Comparison of ENCODE assay signal across 9 cellular contexts in the genomic region with DNA sequence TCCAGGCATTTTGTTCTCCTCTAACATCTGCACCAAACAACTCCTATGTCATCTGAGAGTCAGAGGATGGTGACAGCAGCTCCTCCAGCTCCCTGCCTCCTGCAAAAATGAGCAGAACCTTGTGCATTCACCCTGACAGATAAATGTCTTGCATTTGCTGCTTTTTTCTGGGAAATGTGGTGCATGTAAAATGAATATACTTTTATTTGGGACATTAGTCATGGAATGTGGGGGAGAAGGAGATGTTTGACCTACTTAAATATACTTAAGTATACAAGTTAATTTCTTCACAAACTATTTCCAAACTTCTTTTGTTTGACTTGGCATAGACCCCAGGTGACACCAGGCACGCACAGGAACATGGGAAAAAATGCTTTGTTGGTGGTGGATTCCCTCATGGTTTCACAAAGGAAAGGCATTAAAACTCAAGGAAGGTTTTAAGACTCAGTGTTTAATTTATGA.
A peak's percentile ranks its signal among the peaks of the same experiment; 100 is the strongest.
DNase-seq lines count a peak whose midpoint lies in the region; ATAC-seq, FAIRE-seq and TF ChIP-seq lines count a peak whose summit lies in the region.
"Had no signal": no experiment of that assay in that cellular context is flagged by ENCODE, and none has a peak within 500 bp of the region (broad histone marks: within the 10 kb centered on the region; RNA-seq: fewer than 3 reads in every experiment).

No MANE protein-coding gene starts in this region.

- H3K27ac ChIP-seq in pancreas = no peak overlapping the region

- H3K4me3 ChIP-seq in fibroblast of villous mesenchyme (ENCODE audit: low read depth, low read length) (no peak overlapping the region), pancreas (no peak overlapping the region)

- no peaks in the 10 kb centered on the region for H3K9me3 ChIP-seq in pancreas

- no peak for TF ChIP-seq CTCF in fibroblast of villous mesenchyme (IDR thresholded peaks at IDR 0.05; ENCODE audit: insufficient read depth, low read depth, low read length)
- no peak for TF ChIP-seq CTCF in pancreas (IDR thresholded peaks at IDR 0.05)

- no peaks in the 10 kb centered on the region for H3K36me3 ChIP-seq in pancreas

- WGBS in pancreas, 2 donors = 3 to 5% methylated on average over 1 of the region's 1 CpG

- intact Hi-C loops in pancreas (cut with DNase I) = no loop called here

- peaks cover 0 to 8% (median 4%) of the 10 kb centered on the region in 3 donors for H3K4me1 ChIP-seq in pancreas

- ATAC-seq in pancreas = peak; percentile 72 to 86 (median 81)
- no peak for ATAC-seq in HG03135 (IDR thresholded peaks at IDR 0.05; ENCODE audit: unreplicated experiment)

- no peaks in the 10 kb centered on the region for H3K27me3 ChIP-seq in pancreas

- DNase-seq in ELR (ENCODE audit: low read depth) (peak; percentile 32), RPMI7951 (ENCODE audit: low read depth) (peak; percentile 70), fibroblast of villous mesenchyme (ENCODE audit: low read depth) (peak; percentile 86), pancreas (peak in 2 of 6 donors; percentile 9 to 37), SKM-1 treated with dmso at 0.1 percent for 144 hours (lab: John Stamatoyannopoulos, UW; ENCODE audit: unreplicated experiment) (no peak), anterior cingulate cortex (lab: John Stamatoyannopoulos, UW) (no peak), NCI-H510A (lab: John Stamatoyannopoulos, UW) (no peak)
- DNase-seq: DMS79 had no signal

- no peak for FAIRE-seq in pancreas (lab: Jason Lieb, UNC)

Comparison
In these comparisons a context has a peak if more than half of its experiments do, and no peak if none do; other contexts are left out.
1. DNase-seq: peak in ELR (single experiment), RPMI7951 (single experiment) and fibroblast of villous mesenchyme (single experiment); none in SKM-1 treated with dmso at 0.1 percent for 144 hours (single experiment), anterior cingulate cortex (0 of 58) and NCI-H510A (single experiment).